ENCODE assay signal across 1 cellular context in the genomic region with DNA sequence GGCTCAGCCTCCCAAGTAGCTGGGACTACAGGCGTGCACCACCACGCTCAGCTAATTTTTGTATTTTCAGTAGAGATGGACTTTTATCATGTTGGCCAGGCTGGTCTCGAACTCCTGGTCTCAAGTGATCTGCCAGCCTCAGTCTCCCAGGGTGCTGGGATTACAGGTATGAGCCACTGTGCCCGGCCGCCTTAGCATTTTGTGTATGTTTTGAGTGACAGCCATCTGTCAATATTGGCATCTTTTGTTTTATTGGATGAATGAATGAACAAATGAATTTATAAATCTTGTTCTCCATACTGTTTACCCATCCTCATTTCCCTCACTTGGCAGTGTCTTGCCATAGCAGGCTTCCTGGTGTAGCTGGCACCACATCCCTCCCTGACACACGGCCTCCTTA.
TF ChIP-seq lines count a peak whose summit lies in the region.

No MANE protein-coding gene starts in this region.

TF ChIP-seq in IMR-90, 13 proteins besides CTCF, POLR2A, EP300 and RAD21:
- TF ChIP-seq CEBPB (IDR thresholded peaks at IDR 0.05; ENCODE audit: low read depth, low read length) (no peak), NFE2L2 (IDR thresholded peaks at IDR 0.05; ENCODE audit: low read depth, low read length) (no peak), RCOR1 (IDR thresholded peaks at IDR 0.05; ENCODE audit: insufficient replicate concordance, low read length) (no peak), SMC3 (IDR thresholded peaks at IDR 0.05; ENCODE audit: low read depth, low read length) (no peak), RFX5 (IDR thresholded peaks at IDR 0.05; ENCODE audit: low read depth, low read length) (no peak)
